1 cellular context compared by ENCODE assay signal in the genomic region with DNA sequence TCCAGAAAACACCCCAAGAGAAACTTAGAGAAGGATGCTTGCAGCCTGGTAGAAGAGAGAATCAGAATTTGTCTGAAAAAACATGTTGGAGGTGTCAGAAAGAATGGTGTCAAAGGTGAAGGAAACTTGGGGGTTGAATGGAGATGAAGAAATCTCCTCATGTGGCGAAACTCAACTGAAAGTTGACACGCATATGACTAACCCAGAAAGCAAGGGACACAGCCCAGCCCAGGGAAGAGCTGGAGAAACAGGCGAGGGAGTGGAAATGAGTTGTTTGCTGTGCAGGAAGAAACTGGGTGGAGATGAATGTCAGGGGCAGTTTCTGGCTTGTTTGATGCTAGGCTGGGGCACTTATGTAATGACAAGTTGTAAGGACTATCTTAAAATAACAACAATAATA.
TF ChIP-seq lines count a peak whose summit lies in the region.

No MANE protein-coding gene starts in this region.

TF ChIP-seq in K562, 482 proteins besides CTCF, POLR2A, EP300 and RAD21 (continued from another document):
- TF ChIP-seq, protein P1, sequence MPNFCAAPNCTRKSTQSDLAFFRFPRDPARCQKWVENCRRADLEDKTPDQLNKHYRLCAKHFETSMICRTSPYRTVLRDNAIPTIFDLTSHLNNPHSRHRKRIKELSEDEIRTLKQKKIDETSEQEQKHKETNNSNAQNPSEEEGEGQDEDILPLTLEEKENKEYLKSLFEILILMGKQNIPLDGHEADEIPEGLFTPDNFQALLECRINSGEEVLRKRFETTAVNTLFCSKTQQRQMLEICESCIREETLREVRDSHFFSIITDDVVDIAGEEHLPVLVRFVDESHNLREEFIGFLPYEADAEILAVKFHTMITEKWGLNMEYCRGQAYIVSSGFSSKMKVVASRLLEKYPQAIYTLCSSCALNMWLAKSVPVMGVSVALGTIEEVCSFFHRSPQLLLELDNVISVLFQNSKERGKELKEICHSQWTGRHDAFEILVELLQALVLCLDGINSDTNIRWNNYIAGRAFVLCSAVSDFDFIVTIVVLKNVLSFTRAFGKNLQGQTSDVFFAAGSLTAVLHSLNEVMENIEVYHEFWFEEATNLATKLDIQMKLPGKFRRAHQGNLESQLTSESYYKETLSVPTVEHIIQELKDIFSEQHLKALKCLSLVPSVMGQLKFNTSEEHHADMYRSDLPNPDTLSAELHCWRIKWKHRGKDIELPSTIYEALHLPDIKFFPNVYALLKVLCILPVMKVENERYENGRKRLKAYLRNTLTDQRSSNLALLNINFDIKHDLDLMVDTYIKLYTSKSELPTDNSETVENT (CRISPR knock-in tag; IDR thresholded peaks at IDR 0.05) = no peak
- TF ChIP-seq, protein P2, sequence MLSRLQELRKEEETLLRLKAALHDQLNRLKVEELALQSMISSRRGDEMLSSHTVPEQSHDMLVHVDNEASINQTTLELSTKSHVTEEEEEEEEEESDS (CRISPR knock-in tag; IDR thresholded peaks at IDR 0.05) = no peak
- TF ChIP-seq ZFPM2 (CRISPR knock-in tag; IDR thresholded peaks at IDR 0.05) (no peak), CEBPG (CRISPR knock-in tag; IDR thresholded peaks at IDR 0.05) (no peak), CEBPG (tag; conservative IDR thresholded peaks at IDR 0.05 in 1 of 2, IDR thresholded peaks at IDR 0.05 in 1 of 2) (0 out of 4 replicates have a peak, but pooled peaks of 1 of the 2 experiments have one; percentile 10), KDM2B (CRISPR knock-in tag; IDR thresholded peaks at IDR 0.05) (no peak), CCNT2 (IDR thresholded peaks at IDR 0.05; ENCODE audit: borderline replicate concordance, extremely low read depth, insufficient read length, low read depth, low read length) (no peak), BACH1 (tag; IDR thresholded peaks at IDR 0.05) (no peak), ZNF212 (CRISPR knock-in tag; IDR thresholded peaks at IDR 0.05) (no peak), SMC3 (conservative IDR thresholded peaks at IDR 0.05; ENCODE audit: insufficient read depth, low read depth, low read length) (no peak), SRSF3 (IDR thresholded peaks at IDR 0.05; ENCODE audit: insufficient read depth, low read length) (no peak), CBX1 (IDR thresholded peaks at IDR 0.05; ENCODE audit: low read depth) (no peak), ZKSCAN3 (CRISPR knock-in tag; IDR thresholded peaks at IDR 0.05) (no peak), POLR3A (IDR thresholded peaks at IDR 0.05; ENCODE audit: borderline replicate concordance, extremely low read depth, insufficient read depth, insufficient read length) (no peak)
- TF ChIP-seq, protein P3, sequence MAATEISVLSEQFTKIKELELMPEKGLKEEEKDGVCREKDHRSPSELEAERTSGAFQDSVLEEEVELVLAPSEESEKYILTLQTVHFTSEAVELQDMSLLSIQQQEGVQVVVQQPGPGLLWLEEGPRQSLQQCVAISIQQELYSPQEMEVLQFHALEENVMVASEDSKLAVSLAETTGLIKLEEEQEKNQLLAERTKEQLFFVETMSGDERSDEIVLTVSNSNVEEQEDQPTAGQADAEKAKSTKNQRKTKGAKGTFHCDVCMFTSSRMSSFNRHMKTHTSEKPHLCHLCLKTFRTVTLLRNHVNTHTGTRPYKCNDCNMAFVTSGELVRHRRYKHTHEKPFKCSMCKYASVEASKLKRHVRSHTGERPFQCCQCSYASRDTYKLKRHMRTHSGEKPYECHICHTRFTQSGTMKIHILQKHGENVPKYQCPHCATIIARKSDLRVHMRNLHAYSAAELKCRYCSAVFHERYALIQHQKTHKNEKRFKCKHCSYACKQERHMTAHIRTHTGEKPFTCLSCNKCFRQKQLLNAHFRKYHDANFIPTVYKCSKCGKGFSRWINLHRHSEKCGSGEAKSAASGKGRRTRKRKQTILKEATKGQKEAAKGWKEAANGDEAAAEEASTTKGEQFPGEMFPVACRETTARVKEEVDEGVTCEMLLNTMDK (IDR thresholded peaks at IDR 0.05; ENCODE audit: borderline replicate concordance, insufficient read depth, low read depth, low read length, poor library complexity, severe bottlenecking) = no peak
- TF ChIP-seq, protein P4, sequence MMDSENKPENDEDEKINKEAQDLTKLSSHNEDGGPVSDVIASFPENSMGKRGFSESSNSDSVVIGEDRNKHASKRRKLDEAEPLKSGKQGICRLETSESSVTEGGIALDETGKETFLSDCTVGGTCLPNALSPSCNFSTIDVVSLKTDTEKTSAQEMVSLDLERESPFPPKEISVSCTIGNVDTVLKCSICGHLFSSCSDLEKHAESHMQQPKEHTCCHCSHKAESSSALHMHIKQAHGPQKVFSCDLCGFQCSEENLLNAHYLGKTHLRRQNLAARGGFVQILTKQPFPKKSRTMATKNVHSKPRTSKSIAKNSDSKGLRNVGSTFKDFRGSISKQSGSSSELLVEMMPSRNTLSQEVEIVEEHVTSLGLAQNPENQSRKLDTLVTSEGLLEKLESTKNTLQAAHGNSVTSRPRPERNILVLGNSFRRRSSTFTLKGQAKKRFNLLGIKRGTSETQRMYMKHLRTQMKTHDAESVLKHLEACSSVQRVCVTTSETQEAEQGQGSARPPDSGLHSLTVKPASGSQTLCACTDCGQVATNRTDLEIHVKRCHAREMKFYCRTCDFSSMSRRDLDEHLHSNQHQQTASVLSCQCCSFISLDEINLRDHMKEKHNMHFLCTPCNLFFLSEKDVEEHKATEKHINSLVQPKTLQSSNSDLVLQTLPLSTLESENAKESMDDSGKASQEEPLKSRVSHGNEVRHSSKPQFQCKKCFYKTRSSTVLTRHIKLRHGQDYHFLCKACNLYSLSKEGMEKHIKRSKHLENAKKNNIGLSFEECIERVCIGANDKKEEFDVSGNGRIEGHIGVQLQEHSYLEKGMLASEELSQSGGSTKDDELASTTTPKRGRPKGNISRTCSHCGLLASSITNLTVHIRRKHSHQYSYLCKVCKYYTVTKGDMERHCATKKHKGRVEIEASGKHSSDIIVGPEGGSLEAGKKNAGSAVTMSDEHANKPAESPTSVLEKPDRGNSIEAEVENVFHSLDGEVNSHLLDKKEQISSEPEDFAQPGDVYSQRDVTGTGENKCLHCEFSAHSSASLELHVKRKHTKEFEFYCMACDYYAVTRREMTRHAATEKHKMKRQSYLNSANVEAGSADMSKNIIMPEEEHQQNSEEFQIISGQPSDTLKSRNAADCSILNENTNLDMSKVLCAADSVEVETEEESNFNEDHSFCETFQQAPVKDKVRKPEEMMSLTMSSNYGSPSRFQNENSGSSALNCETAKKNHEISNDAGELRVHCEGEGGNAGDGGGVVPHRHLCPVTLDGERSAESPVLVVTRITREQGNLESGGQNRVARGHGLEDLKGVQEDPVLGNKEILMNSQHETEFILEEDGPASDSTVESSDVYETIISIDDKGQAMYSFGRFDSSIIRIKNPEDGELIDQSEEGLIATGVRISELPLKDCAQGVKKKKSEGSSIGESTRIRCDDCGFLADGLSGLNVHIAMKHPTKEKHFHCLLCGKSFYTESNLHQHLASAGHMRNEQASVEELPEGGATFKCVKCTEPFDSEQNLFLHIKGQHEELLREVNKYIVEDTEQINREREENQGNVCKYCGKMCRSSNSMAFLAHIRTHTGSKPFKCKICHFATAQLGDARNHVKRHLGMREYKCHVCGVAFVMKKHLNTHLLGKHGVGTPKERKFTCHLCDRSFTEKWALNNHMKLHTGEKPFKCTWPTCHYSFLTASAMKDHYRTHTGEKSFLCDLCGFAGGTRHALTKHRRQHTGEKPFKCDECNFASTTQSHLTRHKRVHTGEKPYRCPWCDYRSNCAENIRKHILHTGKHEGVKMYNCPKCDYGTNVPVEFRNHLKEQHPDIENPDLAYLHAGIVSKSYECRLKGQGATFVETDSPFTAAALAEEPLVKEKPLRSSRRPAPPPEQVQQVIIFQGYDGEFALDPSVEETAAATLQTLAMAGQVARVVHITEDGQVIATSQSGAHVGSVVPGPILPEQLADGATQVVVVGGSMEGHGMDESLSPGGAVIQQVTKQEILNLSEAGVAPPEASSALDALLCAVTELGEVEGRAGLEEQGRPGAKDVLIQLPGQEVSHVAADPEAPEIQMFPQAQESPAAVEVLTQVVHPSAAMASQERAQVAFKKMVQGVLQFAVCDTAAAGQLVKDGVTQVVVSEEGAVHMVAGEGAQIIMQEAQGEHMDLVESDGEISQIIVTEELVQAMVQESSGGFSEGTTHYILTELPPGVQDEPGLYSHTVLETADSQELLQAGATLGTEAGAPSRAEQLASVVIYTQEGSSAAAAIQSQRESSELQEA (IDR thresholded peaks at IDR 0.05; ENCODE audit: low read depth) = no peak
- TF ChIP-seq, protein P5, sequence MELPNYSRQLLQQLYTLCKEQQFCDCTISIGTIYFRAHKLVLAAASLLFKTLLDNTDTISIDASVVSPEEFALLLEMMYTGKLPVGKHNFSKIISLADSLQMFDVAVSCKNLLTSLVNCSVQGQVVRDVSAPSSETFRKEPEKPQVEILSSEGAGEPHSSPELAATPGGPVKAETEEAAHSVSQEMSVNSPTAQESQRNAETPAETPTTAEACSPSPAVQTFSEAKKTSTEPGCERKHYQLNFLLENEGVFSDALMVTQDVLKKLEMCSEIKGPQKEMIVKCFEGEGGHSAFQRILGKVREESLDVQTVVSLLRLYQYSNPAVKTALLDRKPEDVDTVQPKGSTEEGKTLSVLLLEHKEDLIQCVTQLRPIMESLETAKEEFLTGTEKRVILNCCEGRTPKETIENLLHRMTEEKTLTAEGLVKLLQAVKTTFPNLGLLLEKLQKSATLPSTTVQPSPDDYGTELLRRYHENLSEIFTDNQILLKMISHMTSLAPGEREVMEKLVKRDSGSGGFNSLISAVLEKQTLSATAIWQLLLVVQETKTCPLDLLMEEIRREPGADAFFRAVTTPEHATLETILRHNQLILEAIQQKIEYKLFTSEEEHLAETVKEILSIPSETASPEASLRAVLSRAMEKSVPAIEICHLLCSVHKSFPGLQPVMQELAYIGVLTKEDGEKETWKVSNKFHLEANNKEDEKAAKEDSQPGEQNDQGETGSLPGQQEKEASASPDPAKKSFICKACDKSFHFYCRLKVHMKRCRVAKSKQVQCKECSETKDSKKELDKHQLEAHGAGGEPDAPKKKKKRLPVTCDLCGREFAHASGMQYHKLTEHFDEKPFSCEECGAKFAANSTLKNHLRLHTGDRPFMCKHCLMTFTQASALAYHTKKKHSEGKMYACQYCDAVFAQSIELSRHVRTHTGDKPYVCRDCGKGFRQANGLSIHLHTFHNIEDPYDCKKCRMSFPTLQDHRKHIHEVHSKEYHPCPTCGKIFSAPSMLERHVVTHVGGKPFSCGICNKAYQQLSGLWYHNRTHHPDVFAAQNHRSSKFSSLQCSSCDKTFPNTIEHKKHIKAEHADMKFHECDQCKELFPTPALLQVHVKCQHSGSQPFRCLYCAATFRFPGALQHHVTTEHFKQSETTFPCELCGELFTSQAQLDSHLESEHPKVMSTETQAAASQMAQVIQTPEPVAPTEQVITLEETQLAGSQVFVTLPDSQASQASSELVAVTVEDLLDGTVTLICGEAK (IDR thresholded peaks at IDR 0.05) = no peak
- TF ChIP-seq, protein P5 (CRISPR knock-in tag; IDR thresholded peaks at IDR 0.05) = no peak
- TF ChIP-seq, protein P6, sequence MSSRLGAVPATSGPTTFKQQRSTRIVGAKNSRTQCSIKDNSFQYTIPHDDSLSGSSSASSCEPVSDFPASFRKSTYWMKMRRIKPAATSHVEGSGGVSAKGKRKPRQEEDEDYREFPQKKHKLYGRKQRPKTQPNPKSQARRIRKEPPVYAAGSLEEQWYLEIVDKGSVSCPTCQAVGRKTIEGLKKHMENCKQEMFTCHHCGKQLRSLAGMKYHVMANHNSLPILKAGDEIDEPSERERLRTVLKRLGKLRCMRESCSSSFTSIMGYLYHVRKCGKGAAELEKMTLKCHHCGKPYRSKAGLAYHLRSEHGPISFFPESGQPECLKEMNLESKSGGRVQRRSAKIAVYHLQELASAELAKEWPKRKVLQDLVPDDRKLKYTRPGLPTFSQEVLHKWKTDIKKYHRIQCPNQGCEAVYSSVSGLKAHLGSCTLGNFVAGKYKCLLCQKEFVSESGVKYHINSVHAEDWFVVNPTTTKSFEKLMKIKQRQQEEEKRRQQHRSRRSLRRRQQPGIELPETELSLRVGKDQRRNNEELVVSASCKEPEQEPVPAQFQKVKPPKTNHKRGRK (tag; IDR thresholded peaks at IDR 0.05) = no peak
- TF ChIP-seq, protein P7, sequence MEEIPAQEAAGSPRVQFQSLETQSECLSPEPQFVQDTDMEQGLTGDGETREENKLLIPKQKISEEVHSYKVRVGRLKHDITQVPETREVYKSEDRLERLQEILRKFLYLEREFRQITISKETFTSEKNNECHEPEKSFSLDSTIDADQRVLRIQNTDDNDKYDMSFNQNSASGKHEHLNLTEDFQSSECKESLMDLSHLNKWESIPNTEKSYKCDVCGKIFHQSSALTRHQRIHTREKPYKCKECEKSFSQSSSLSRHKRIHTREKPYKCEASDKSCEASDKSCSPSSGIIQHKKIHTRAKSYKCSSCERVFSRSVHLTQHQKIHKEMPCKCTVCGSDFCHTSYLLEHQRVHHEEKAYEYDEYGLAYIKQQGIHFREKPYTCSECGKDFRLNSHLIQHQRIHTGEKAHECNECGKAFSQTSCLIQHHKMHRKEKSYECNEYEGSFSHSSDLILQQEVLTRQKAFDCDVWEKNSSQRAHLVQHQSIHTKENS (CRISPR knock-in tag; IDR thresholded peaks at IDR 0.05) = no peak
